Comparison of ENCODE assay signal across 23 cellular contexts in the genomic region with DNA sequence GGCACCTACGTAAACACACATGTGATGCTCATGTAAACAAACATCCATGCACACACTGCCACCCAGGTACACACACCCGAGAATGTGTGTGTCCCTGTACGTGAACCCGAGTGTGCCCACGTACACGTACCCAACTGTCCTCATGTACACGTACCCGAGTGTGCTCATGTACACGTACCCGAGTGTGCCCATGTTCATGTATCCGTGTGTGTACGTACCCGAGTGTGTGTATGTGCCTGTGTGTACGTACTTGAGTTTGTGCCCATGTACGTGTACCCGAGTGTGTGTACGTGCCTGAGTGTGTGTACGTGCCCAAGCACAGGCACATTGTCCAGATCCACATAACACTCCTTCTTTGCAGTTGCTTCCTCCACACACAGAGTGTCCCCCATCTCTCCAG. TPM values are rescaled to one million over a fixed set of nuclear protein-coding genes. Genes with fewer than 3 reads are reported as not detected.
DNase-seq lines count a peak whose midpoint lies in the region; ATAC-seq, FAIRE-seq and TF ChIP-seq lines count a peak whose summit lies in the region.
"Had no signal": no experiment of that assay in that cellular context is flagged by ENCODE, and none has a peak within 500 bp of the region (broad histone marks: within the 10 kb centered on the region; RNA-seq: fewer than 3 reads in every experiment).

No MANE protein-coding gene starts in this region.

- H3K36me3 Mint-ChIP-seq in nephron (ENCODE audit: low read depth) (peaks cover 14% of the 10 kb centered on the region), type B pancreatic cell (no peaks in the 10 kb centered on the region)

- intact Hi-C loops in K562 (cut with micrococcal nuclease) = no loop called here
- intact Hi-C loops in cardiac septum (cut with DNase I) = no loop called here

- H3K27me3 Mint-ChIP-seq in nephron (ENCODE audit: low read depth) (no peaks in the 10 kb centered on the region), type B pancreatic cell (no peaks in the 10 kb centered on the region)

- H3K4me3 Mint-ChIP-seq in nephron (peak overlapping the region in 2 of 3 experiments; percentile 29 to 53), type B pancreatic cell (peak overlapping the region; percentile 15)
- H3K4me3 Mint-ChIP-seq: CD14-positive monocyte; CD8-positive, alpha-beta T cell had no signal

- FAIRE-seq in GM12891 (lab: Jason Lieb, UNC) (peak; percentile 67), K562 (lab: Jason Lieb, UNC) (peak; percentile 19)
- FAIRE-seq: D721Med, G401.6, GM19239, H54 had no signal

- BruUV-seq in K562 (replicated peaks; lab: Mats Ljungman, UMichigan) = no TSS peak

- no peak overlapping the region for H2AFZ ChIP-seq in K562 (ENCODE audit: low read depth, low read length)

- no peak for TF ChIP-seq POLR2A in GM12891 (IDR thresholded peaks at IDR 0.05; ENCODE audit: low read depth, low read length)
- no peak for TF ChIP-seq POLR2A in K562 (conservative IDR thresholded peaks at IDR 0.05)

- no peaks in the 10 kb centered on the region for H3K27me3 ChIP-seq in K562 (ENCODE audit: control insufficient read depth in 2 of 2, insufficient read depth in 2 of 2, low read length in 2 of 2)

- no peaks in the 10 kb centered on the region for H3K4me1 Mint-ChIP-seq in nephron
- H3K4me1 Mint-ChIP-seq in type B pancreatic cell (ENCODE audit: unreplicated experiment) = peaks cover 12% of the 10 kb centered on the region

- no peak overlapping the region for H3K9ac ChIP-seq in K562 (ENCODE audit: insufficient read depth in 1 of 2, low read depth in 2 of 2, low read length in 2 of 2)

- POLR2A ChIA-PET in K562 (lab: Yijun Ruan, JAX) = no interaction called here

- in situ Hi-C loops in K562 (cut with MboI) (loop anchor here (10.0 kb wide), 1 partner anchor 871 kb away; no protein-coding TSS in a partner anchor), ACHN (cut with HindIII; ENCODE audit: low pct_ligation_motif_present, low pct_unique_long_range_greater_than_20kb, low sequenced_read_pairs) (no loop called here)

- WGBS in K562 (ENCODE audit: insufficient coverage, low coverage, missing lambda C conversion rate) = 96% methylated on average over 15 of the region's 18 CpGs

- CTCF ChIA-PET in K562 (lab: Yijun Ruan, JAX; ENCODE audit: low intra/inter-chr PET ratio) = no interaction called here

- no peak overlapping the region for H3K4me3 ChIP-seq in K562

- ATAC-seq in K562 (no peak), HG03432 (IDR thresholded peaks at IDR 0.05; ENCODE audit: unreplicated experiment) (no peak)
- ATAC-seq: CD8-positive, alpha-beta T cell; HCT116 had no signal

- TF ChIP-seq CTCF in K562 (IDR thresholded peaks at IDR 0.05 in 2 of 3, conservative IDR thresholded peaks at IDR 0.05 in 1 of 3; ENCODE audit: insufficient read depth in 2 of 3, low read depth in 1 of 3, low read length in 3 of 3) (no peak), nephron (IDR thresholded peaks at IDR 0.05; ENCODE audit: unreplicated experiment in 3 of 3) (no peak), type B pancreatic cell (conservative IDR thresholded peaks at IDR 0.05) (no peak)

- peaks cover 5% of the 10 kb centered on the region for H3K9me1 ChIP-seq in K562 (ENCODE audit: control insufficient read depth, insufficient read depth, low read length)

- no peaks in the 10 kb centered on the region for H3K9me3 ChIP-seq in K562 (replicated peaks; ENCODE audit: control insufficient read depth, insufficient read depth, low read depth, low read length)
- H3K9me3 ChIP-seq: BE2C had no signal

- H3K4me1 ChIP-seq in K562 (replicated peaks in 1 of 2; ENCODE audit: control insufficient read depth in 2 of 2, insufficient read depth in 2 of 2, low read length in 2 of 2) = peaks cover 6 to 52% of the 10 kb centered on the region in 2 experiments; a peak in 2 of 5 replicates
- H3K4me1 ChIP-seq: BE2C had no signal

- H4K20me1 ChIP-seq in K562 (replicated peaks; ENCODE audit: control insufficient read depth, insufficient read depth, low read length) = peaks cover 10% of the 10 kb centered on the region; the same call in 1 of the 2 replicates

- TF ChIP-seq EP300 in K562 (IDR thresholded peaks at IDR 0.05; ENCODE audit: low read length) = no peak

- H3K9me3 Mint-ChIP-seq in nephron (no peaks in the 10 kb centered on the region), type B pancreatic cell (no peaks in the 10 kb centered on the region)
- H3K9me3 Mint-ChIP-seq: CD8-positive, alpha-beta T cell had no signal

- DNase-seq in GM12891 (ENCODE audit: insufficient read length, low spot score) (no peak), K562 (ENCODE audit: extremely low read depth in 1 of 4, low spot score in 3 of 4) (no peak), type B pancreatic cell (ENCODE audit: extremely low spot score, unreplicated experiment) (no peak), ACHN (no peak), HuH-7 (ENCODE audit: low spot score) (no peak), cardiac septum (ENCODE audit: low spot score) (no peak)
- DNase-seq: BE2C; CD8-positive, alpha-beta T cell; COR-L47; DMS153; DMS79 treated with DMSO at 0.1 percent for 48 hours; EL; KBM-7 had no signal

- no peak for TF ChIP-seq RAD21 in K562 (CRISPR knock-in tag; conservative IDR thresholded peaks at IDR 0.05 in 1 of 2, IDR thresholded peaks at IDR 0.05 in 1 of 2)

- H3K27ac Mint-ChIP-seq in nephron (no peak overlapping the region), type B pancreatic cell (peak overlapping the region; percentile 22)
- H3K27ac Mint-ChIP-seq: CD8-positive, alpha-beta T cell had no signal

- H3K79me2 ChIP-seq in K562 (ENCODE audit: control insufficient read depth, insufficient read depth, low read length) = peaks cover 52% of the 10 kb centered on the region

- H3K36me3 ChIP-seq in K562 (ENCODE audit: control insufficient read depth, insufficient read depth, low read length) = peaks cover 67% of the 10 kb centered on the region; the same call in 2 of the 3 replicates
- H3K36me3 ChIP-seq: BE2C had no signal

- H3K4me2 ChIP-seq in K562 (ENCODE audit: insufficient read depth, low read length) = no peak overlapping the region

- no peak overlapping the region for H3K27ac ChIP-seq in K562 (ENCODE audit: extremely low read depth, low read depth, low read length)

TF ChIP-seq in GM12891, 5 proteins besides CTCF, POLR2A, EP300 and RAD21:
- TF ChIP-seq POLR2AphosphoS5 (IDR thresholded peaks at IDR 0.05; ENCODE audit: low read depth, low read length) (no peak), TAF1 (IDR thresholded peaks at IDR 0.05; ENCODE audit: low read depth, low read length) (no peak)

TF ChIP-seq in K562, 482 proteins besides CTCF, POLR2A, EP300 and RAD21 (continues in another document):
- TF ChIP-seq KDM1A (IDR thresholded peaks at IDR 0.05) = peak in 1 of 2 experiments; percentile 52; a peak in 1 of 4 replicates
- TF ChIP-seq, protein P1, sequence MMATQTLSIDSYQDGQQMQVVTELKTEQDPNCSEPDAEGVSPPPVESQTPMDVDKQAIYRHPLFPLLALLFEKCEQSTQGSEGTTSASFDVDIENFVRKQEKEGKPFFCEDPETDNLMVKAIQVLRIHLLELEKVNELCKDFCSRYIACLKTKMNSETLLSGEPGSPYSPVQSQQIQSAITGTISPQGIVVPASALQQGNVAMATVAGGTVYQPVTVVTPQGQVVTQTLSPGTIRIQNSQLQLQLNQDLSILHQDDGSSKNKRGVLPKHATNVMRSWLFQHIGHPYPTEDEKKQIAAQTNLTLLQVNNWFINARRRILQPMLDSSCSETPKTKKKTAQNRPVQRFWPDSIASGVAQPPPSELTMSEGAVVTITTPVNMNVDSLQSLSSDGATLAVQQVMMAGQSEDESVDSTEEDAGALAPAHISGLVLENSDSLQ (IDR thresholded peaks at IDR 0.05) = no peak

RNA-seq across cellular contexts. Expression of a gene that starts 45.0 kb away (rescaled TPM):
- polyA plus RNA-seq in GM12891 (2012; ENCODE audit: low read depth, missing spikeins) = 0.18 TPM
- total RNA-seq in K562 (2011; cell fraction: chromatin; rRNA removed; ENCODE audit: low replicate concordance) = not detected in 2 replicates
- not detected in 2 replicates for total RNA-seq in K562 (2011; cell fraction: nucleolus; rRNA removed)
- not detected in 2 replicates for total RNA-seq in K562 (2011; cell fraction: nucleoplasm; rRNA removed)
- total RNA-seq in K562 (2014; rRNA removed) (not detected in 2 replicates), K562 (2014; rRNA removed; fragmentation: Illumina TruSeq; extraction: Trizol) (not detected in 2 replicates), K562 (2015; rRNA removed; fragmentation: Illumina TruSeq; extraction: Trizol) (not detected in 2 replicates), K562 (2021) (not detected in 2 replicates), type B pancreatic cell (ENCODE audit: low replicate concordance) (not detected in 2 replicates), cardiac septum (not detected)
- polyA plus RNA-seq in K562 (2011; rRNA removed) (not detected in 2 replicates), K562 (2014; fragmentation: Illumina TruSeq; extraction: Trizol) (not detected in 2 replicates), K562 (2014; fragmentation: Nextera tagmentation; extraction: Ambion mirVana) (not detected), K562 (2014; rRNA removed) (not detected in 2 replicates)
- 0.09 TPM in 1 of 2 replicates, not detected in the other for polyA plus RNA-seq in K562 (2011; cell fraction: cytosol; rRNA removed)
- 0.20 TPM in 1 of 2 replicates, not detected in the other for polyA plus RNA-seq in K562 (2011; cell fraction: nucleus; rRNA removed)
- not detected in 2 replicates for polyA plus RNA-seq in K562 (2012)
- not detected in 2 replicates for polyA minus RNA-seq in K562 (2011; rRNA and poly(A)+ RNA removed)
- polyA minus RNA-seq in K562 (2011; cell fraction: cytosol; rRNA and poly(A)+ RNA removed) = not detected in 2 replicates
- not detected in 2 replicates for polyA minus RNA-seq in K562 (2011; cell fraction: nucleus; rRNA and poly(A)+ RNA removed)
- total RNA-seq: CD8-positive, alpha-beta T cell had no signal
- polyA plus RNA-seq: CD14-positive monocyte had no signal

RNA-seq across cellular contexts. Expression of a gene that starts 53.2 kb away (rescaled TPM):
- 0.08 TPM for polyA plus RNA-seq in GM12891 (2012; ENCODE audit: low read depth, missing spikeins)
- total RNA-seq in K562 (2011; cell fraction: chromatin; rRNA removed; ENCODE audit: low replicate concordance) = not detected in 2 replicates
- total RNA-seq in K562 (2011; cell fraction: nucleolus; rRNA removed) = not detected in 2 replicates
- not detected in 2 replicates for total RNA-seq in K562 (2011; cell fraction: nucleoplasm; rRNA removed)
- total RNA-seq in K562 (2014; rRNA removed) (not detected in 2 replicates), K562 (2014; rRNA removed; fragmentation: Illumina TruSeq; extraction: Trizol) (not detected in 2 replicates), K562 (2015; rRNA removed; fragmentation: Illumina TruSeq; extraction: Trizol) (not detected in 2 replicates), K562 (2021) (not detected in 2 replicates), type B pancreatic cell (ENCODE audit: low replicate concordance) (2.8 and 5.4 TPM in 2 replicates), cardiac septum (not detected)
- polyA plus RNA-seq in K562 (2011; rRNA removed) (not detected in 2 replicates), K562 (2014; fragmentation: Illumina TruSeq; extraction: Trizol) (not detected in 2 replicates), K562 (2014; fragmentation: Nextera tagmentation; extraction: Ambion mirVana) (not detected), K562 (2014; rRNA removed) (not detected in 2 replicates)
- not detected in 2 replicates for polyA plus RNA-seq in K562 (2011; cell fraction: cytosol; rRNA removed)
- polyA plus RNA-seq in K562 (2011; cell fraction: nucleus; rRNA removed) = not detected in 2 replicates
- polyA plus RNA-seq in K562 (2012) = 0.06 and 0.14 TPM in 2 replicates
- polyA minus RNA-seq in K562 (2011; rRNA and poly(A)+ RNA removed) = not detected in 2 replicates
- polyA minus RNA-seq in K562 (2011; cell fraction: cytosol; rRNA and poly(A)+ RNA removed) = not detected in 2 replicates
- not detected in 2 replicates for polyA minus RNA-seq in K562 (2011; cell fraction: nucleus; rRNA and poly(A)+ RNA removed)
- total RNA-seq: A172; CD8-positive, alpha-beta T cell had no signal
- polyA plus RNA-seq: AG04450, CD14-positive monocyte had no signal
